ENCODE assay signal across 8 cellular contexts in genomic region chr5:181217805-181218065, GRCh38. TPM values are rescaled to one million over a fixed set of nuclear protein-coding genes. Genes with fewer than 3 reads are reported as not detected.
DNase-seq lines count a peak whose midpoint lies in the region; ATAC-seq lines count a peak whose summit lies in the region.

No MANE protein-coding gene starts in this region.

- peaks cover 27% of the 10 kb centered on the region for H3K27me3 Mint-ChIP-seq in CD4-positive, CD25-positive, alpha-beta regulatory T cell

- no CpG with 5 or more reads among the region's 13 CpGs for WGBS in trophoblast cell (ENCODE audit: extremely low coverage, insufficient coverage, insufficient read length)

- H3K27ac ChIP-seq in CD4-positive, CD25-positive, alpha-beta regulatory T cell (ENCODE audit: insufficient read depth, low read length, poor library complexity, severe bottlenecking): peak overlapping the region; percentile 72
- no peak overlapping the region for H3K27ac ChIP-seq in trophoblast cell (ENCODE audit: low read depth, low read length)

- peak overlapping the region; percentile 83 to 99 (median 96) for H3K4me3 Mint-ChIP-seq in CD4-positive, CD25-positive, alpha-beta regulatory T cell

- no peak overlapping the region for H3K14ac ChIP-seq in trophoblast cell (ENCODE audit: low read length)

- peaks cover 21% of the 10 kb centered on the region for H3K4me1 ChIP-seq in CD4-positive, CD25-positive, alpha-beta regulatory T cell (ENCODE audit: control insufficient read depth, insufficient read depth, low read length, poor library complexity, severe bottlenecking)
- H3K4me1 ChIP-seq in trophoblast cell (ENCODE audit: control insufficient read depth in 1 of 2, insufficient read depth in 2 of 2, low read length in 2 of 2): peaks cover 4 to 10% of the 10 kb centered on the region in 2 experiments

- H3K4ac ChIP-seq in trophoblast cell (ENCODE audit: low read depth, low read length): no peak overlapping the region

- H3K36me3 Mint-ChIP-seq in CD4-positive, CD25-positive, alpha-beta regulatory T cell: peaks cover 9% of the 10 kb centered on the region

- peak overlapping the region; percentile 91 to 100 (median 93) for H3K27ac Mint-ChIP-seq in CD4-positive, CD25-positive, alpha-beta regulatory T cell

- no peak overlapping the region for H2AFZ ChIP-seq in trophoblast cell (ENCODE audit: insufficient read depth, low read length, poor library complexity)

- no peak overlapping the region for H2BK120ac ChIP-seq in trophoblast cell (ENCODE audit: insufficient read depth, low read length, poor library complexity)

- peak in 2 of 3 donors; percentile 40 to 43 for DNase-seq in CD4-positive, CD25-positive, alpha-beta regulatory T cell
- DNase-seq in T-helper 9 cell: peak; percentile 29
- DNase-seq in trophoblast cell: no peak
- DNase-seq in NCI-H1436 treated with DMSO at 0.1 percent for 48 hours (lab: John Stamatoyannopoulos, UW): no peak
- no peak for DNase-seq in stimulated activated naive CD4-positive, alpha-beta T cell treated with Interleukin-2 at 50 U/mL for 16 hours (lab: John Stamatoyannopoulos, UW)
- DNase-seq in inferior parietal cortex (ENCODE audit: extremely low spot score): no peak

- peak overlapping the region; percentile 75 for H3K4me2 ChIP-seq in trophoblast cell (ENCODE audit: low read length)

- H4K91ac ChIP-seq in trophoblast cell (ENCODE audit: low read depth, low read length): no peak overlapping the region

- H3K9ac ChIP-seq in trophoblast cell (ENCODE audit: low read length): no peak overlapping the region

- no peaks in the 10 kb centered on the region for H3K9me3 ChIP-seq in CD4-positive, CD25-positive, alpha-beta regulatory T cell (ENCODE audit: control insufficient read depth in 2 of 2, low read length in 2 of 2)
- peaks cover 2% of the 10 kb centered on the region for H3K9me3 ChIP-seq in trophoblast cell (ENCODE audit: insufficient read depth, low read depth, low read length)

- H3K36me3 ChIP-seq in CD4-positive, CD25-positive, alpha-beta regulatory T cell (ENCODE audit: control insufficient read depth, insufficient read depth, low read length): no peaks in the 10 kb centered on the region
- no peaks in the 10 kb centered on the region for H3K36me3 ChIP-seq in trophoblast cell (ENCODE audit: control insufficient read depth in 1 of 2, insufficient read depth in 2 of 2, low read length in 2 of 2)

- no peaks in the 10 kb centered on the region for H3K27me3 ChIP-seq in CD4-positive, CD25-positive, alpha-beta regulatory T cell (ENCODE audit: control insufficient read depth, insufficient read depth, low read length)
- no peaks in the 10 kb centered on the region for H3K27me3 ChIP-seq in trophoblast cell (ENCODE audit: insufficient read depth, low read length)

- H3K79me2 ChIP-seq in trophoblast cell (ENCODE audit: control insufficient read depth, insufficient read depth, low read length, poor library complexity): peaks cover 2% of the 10 kb centered on the region

- H4K8ac ChIP-seq in trophoblast cell (ENCODE audit: low read depth, low read length): no peak overlapping the region

- peak; percentile 17 to 27 for ATAC-seq in CD4-positive, CD25-positive, alpha-beta regulatory T cell (ENCODE audit: low read depth in 2 of 2)
- ATAC-seq in HG02588 (IDR thresholded peaks at IDR 0.05; ENCODE audit: unreplicated experiment) (peak; percentile 19), esophagus mucosa (peak; percentile 17)

- H3K4me1 Mint-ChIP-seq in CD4-positive, CD25-positive, alpha-beta regulatory T cell: peaks cover 26 to 54% (median 29%) of the 10 kb centered on the region in 4 donors

- peak overlapping the region; percentile 90 for H3K4me3 ChIP-seq in CD4-positive, CD25-positive, alpha-beta regulatory T cell (ENCODE audit: low read depth, low read length)
- peak overlapping the region; percentile 59 for H3K4me3 ChIP-seq in trophoblast cell (ENCODE audit: low read depth, low read length)

- no peak overlapping the region for H3K18ac ChIP-seq in trophoblast cell (ENCODE audit: low read length)

- no peak overlapping the region for H2AK5ac ChIP-seq in trophoblast cell (ENCODE audit: low read length)

- no peak overlapping the region for H2BK5ac ChIP-seq in trophoblast cell (ENCODE audit: low read depth, low read length, poor library complexity)

- no peak overlapping the region for H3K23ac ChIP-seq in trophoblast cell (ENCODE audit: low read length)

- no peak overlapping the region for H2BK12ac ChIP-seq in trophoblast cell (ENCODE audit: low read length)

- peaks cover 0 to 16% (median 2%) of the 10 kb centered on the region in 7 donors for H3K9me3 Mint-ChIP-seq in CD4-positive, CD25-positive, alpha-beta regulatory T cell

- peaks cover 3% of the 10 kb centered on the region for H3K79me1 ChIP-seq in trophoblast cell (ENCODE audit: low read length)

- H4K12ac ChIP-seq in trophoblast cell (ENCODE audit: low read depth, low read length): no peak overlapping the region

RNA-seq across cellular contexts. Expression of gene TRIM41, which starts 5.3 kb away (rescaled TPM):
- total RNA-seq in CD4-positive, CD25-positive, alpha-beta regulatory T cell: 40.8 TPM
- polyA plus RNA-seq in CD4-positive, CD25-positive, alpha-beta regulatory T cell: 1 to 10 TPM in 2 of 4 donors, under 1 TPM in 2; 0.67 to 1.6 (median 0.87) TPM
- 16.4 TPM for total RNA-seq in esophagus mucosa
- 16.4 and 16.9 TPM in 2 replicates for polyA plus RNA-seq in trophoblast cell (2013)

RNA-seq across cellular contexts. Expression of gene TRIM7, which starts 12.7 kb away (rescaled TPM):
- 0.72 TPM for total RNA-seq in CD4-positive, CD25-positive, alpha-beta regulatory T cell
- polyA plus RNA-seq in CD4-positive, CD25-positive, alpha-beta regulatory T cell: under 1 TPM in 2 of 4 donors, not detected in 2; 0.16 to 0.47 TPM
- 36.9 TPM for total RNA-seq in esophagus mucosa
- polyA plus RNA-seq in trophoblast cell (2013): 0.04 and 0.07 TPM in 2 replicates

RNA-seq across cellular contexts. Expression of gene RACK1, which starts 26.0 kb away (rescaled TPM):
- total RNA-seq in CD4-positive, CD25-positive, alpha-beta regulatory T cell: 1,838 TPM
- 1,000 to 10,000 TPM; 2,227 to 2,760 (median 2,470) TPM for polyA plus RNA-seq in CD4-positive, CD25-positive, alpha-beta regulatory T cell
- total RNA-seq in esophagus mucosa: 1,941 TPM
- polyA plus RNA-seq in trophoblast cell (2013): 2,172 and 2,251 TPM in 2 replicates

RNA-seq across cellular contexts. Expression of gene TRIM52, which starts 43.2 kb away (rescaled TPM):
- 40.3 TPM for total RNA-seq in CD4-positive, CD25-positive, alpha-beta regulatory T cell
- polyA plus RNA-seq in CD4-positive, CD25-positive, alpha-beta regulatory T cell: 10 to 100 TPM; 28.0 to 39.9 (median 35.0) TPM
- total RNA-seq in esophagus mucosa: 2.7 TPM
- polyA plus RNA-seq in trophoblast cell (2013): 2.8 and 3.3 TPM in 2 replicates

Comparison
In these comparisons a context has a peak if more than half of its experiments do, and no peak if none do; other contexts are left out.
1. DNase-seq: peak in CD4-positive, CD25-positive, alpha-beta regulatory T cell (2 of 3) and T-helper 9 cell (single experiment); none in trophoblast cell (0 of 2), NCI-H1436 treated with DMSO at 0.1 percent for 48 hours (single experiment), stimulated activated naive CD4-positive, alpha-beta T cell treated with Interleukin-2 at 50 U/mL for 16 hours (single experiment) and inferior parietal cortex (single experiment).
2. RNA of gene TRIM7, which starts 12.7 kb away (total RNA-seq): 36.9 TPM in esophagus mucosa (single experiment); 0.72 TPM in CD4-positive, CD25-positive, alpha-beta regulatory T cell (single experiment); every median in the first group is over 10 times any median in the second.
3. Peak in every context shown above with its lines, with median percentiles within 50 percentile points of each other: ATAC-seq.